19 cellular contexts compared by ENCODE assay signal in the genomic region with DNA sequence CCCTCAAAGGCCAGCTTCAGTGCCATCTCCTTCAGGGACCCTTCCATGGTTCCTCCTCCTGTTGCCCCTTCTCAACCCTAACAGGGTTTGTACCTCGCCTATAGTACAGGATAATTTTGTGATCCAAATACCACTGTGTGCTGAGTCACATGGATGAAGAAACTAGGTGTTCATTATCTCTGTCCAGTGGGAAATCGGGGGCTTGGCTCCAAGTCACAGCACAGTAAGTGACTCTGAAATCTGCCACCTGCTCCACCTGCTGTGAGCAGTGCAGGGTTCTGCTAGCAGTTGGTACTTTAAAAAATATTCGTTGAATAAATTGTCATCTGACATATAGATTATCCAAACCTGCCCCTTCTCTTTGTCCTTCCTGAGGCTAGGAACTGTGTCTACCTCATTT.
A peak's percentile ranks its signal among the peaks of the same experiment; 100 is the strongest.
DNase-seq lines count a peak whose midpoint lies in the region; ATAC-seq and TF ChIP-seq lines count a peak whose summit lies in the region.
"Had no signal": no experiment of that assay in that cellular context is flagged by ENCODE, and none has a peak within 500 bp of the region (broad histone marks: within the 10 kb centered on the region; RNA-seq: fewer than 3 reads in every experiment).

No MANE protein-coding gene starts in this region.

- ATAC-seq in body of pancreas (peak; percentile 21), GM19395 (IDR thresholded peaks at IDR 0.05; ENCODE audit: unreplicated experiment) (no peak)
- ATAC-seq: activated CD8-positive, alpha-beta T cell treated with anti-CD3 and anti-CD28 coated beads, Interleukin-2, amount 10 ng/mL, durations not matched to agents 7 days and 5 days had no signal

- no peaks in the 10 kb centered on the region for H3K9me2 ChIP-seq in PC-9 (ENCODE audit: insufficient read depth)

- H3K27me3 ChIP-seq in body of pancreas (no peaks in the 10 kb centered on the region), parathyroid adenoma (ENCODE audit: control insufficient read depth, insufficient read depth, low read length) (no peaks in the 10 kb centered on the region), PC-9 (ENCODE audit: insufficient read depth, low read depth) (no peaks in the 10 kb centered on the region)
- H3K27me3 ChIP-seq: BLaER1 treated with 17β-estradiol and CSF1 and Interleukin-3, amounts not matched to agents 10 nM and 100 nM; SJSA1; spleen had no signal

- BruUV-seq in Calu3 (replicated peaks; lab: Mats Ljungman, UMichigan), result no TSS peak
- no TSS peak for BruUV-seq in PC-9 (replicated peaks; lab: Mats Ljungman, UMichigan)

- H3K9ac ChIP-seq in parathyroid adenoma, result no peak overlapping the region
- H3K9ac ChIP-seq: BLaER1 treated with 17β-estradiol and CSF1 and Interleukin-3, amounts not matched to agents 10 nM and 100 nM had no signal

- peaks cover 21% of the 10 kb centered on the region for H3K4me1 ChIP-seq in body of pancreas
- peaks cover 15% of the 10 kb centered on the region for H3K4me1 ChIP-seq in parathyroid adenoma
- H3K4me1 ChIP-seq in PC-9 (replicated peaks; ENCODE audit: insufficient read depth), result no peaks in the 10 kb centered on the region

- H3K27ac ChIP-seq in body of pancreas (peak overlapping the region; percentile 42 to 83 (median 64)), parathyroid adenoma (peak overlapping the region; percentile 62), PC-9 (no peak overlapping the region)
- H3K27ac ChIP-seq: BLaER1 treated with 17β-estradiol and CSF1 and Interleukin-3, amounts not matched to agents 10 nM and 100 nM; SJSA1 had no signal

- no peaks in the 10 kb centered on the region for H4K20me1 ChIP-seq in PC-9 (ENCODE audit: insufficient read depth)

- H3K9me3 ChIP-seq in body of pancreas (no peaks in the 10 kb centered on the region), parathyroid adenoma (ENCODE audit: control insufficient read depth, low read length) (no peaks in the 10 kb centered on the region), PC-9 (ENCODE audit: insufficient read depth, low read depth) (no peaks in the 10 kb centered on the region)
- H3K9me3 ChIP-seq: SJSA1 had no signal

- peak overlapping the region; percentile 30 for H3K27ac Mint-ChIP-seq in Calu3 (ENCODE audit: unreplicated experiment)
- H3K27ac Mint-ChIP-seq: activated B cell treated with CpG ODN at 0.5 μM for 24 hours; activated CD8-positive, alpha-beta T cell treated with anti-CD3 and anti-CD28 coated beads, Interleukin-2, amount 10 ng/mL, durations not matched to agents 7 days and 5 days; activated naive CD8-positive, alpha-beta T cell had no signal

- H3K79me2 ChIP-seq in parathyroid adenoma (peaks cover 2% of the 10 kb centered on the region), PC-9 (ENCODE audit: low read depth) (no peaks in the 10 kb centered on the region)

- intact Hi-C loops in Calu3 (cut with micrococcal nuclease; ENCODE audit: unreplicated experiment) (no loop called here), body of pancreas (cut with DNase I) (no loop called here), PC-9 (cut with micrococcal nuclease; ENCODE audit: unreplicated experiment) (no loop called here)

- POLR2A ChIA-PET in PC-9 (lab: Charles Lee; ENCODE audit: unreplicated experiment), result no interaction called here

- H2AFZ ChIP-seq in parathyroid adenoma (no peak overlapping the region), PC-9 (no peak overlapping the region)

- H3K9me3 Mint-ChIP-seq in Calu3 (ENCODE audit: low read depth, unreplicated experiment), result no peaks in the 10 kb centered on the region
- H3K9me3 Mint-ChIP-seq: activated B cell treated with CpG ODN at 0.5 μM for 24 hours had no signal

- 28 to 33% methylated on average over 3 of the region's 3 CpGs for WGBS in body of pancreas, 2 donors

- CTCF ChIA-PET in Calu3 (lab: Charles Lee) (no interaction called here), PC-9 (lab: Charles Lee) (interaction anchor here (0.6 kb wide), 1 partner anchor 9 kb away, joined by 5 read pairs; no protein-coding TSS in a partner anchor)

- H3K27me3 Mint-ChIP-seq in Calu3 (ENCODE audit: unreplicated experiment), result no peaks in the 10 kb centered on the region
- H3K27me3 Mint-ChIP-seq: activated B cell treated with CpG ODN at 0.5 μM for 24 hours; activated naive CD8-positive, alpha-beta T cell had no signal

- peaks cover 2% of the 10 kb centered on the region for H3K4me1 Mint-ChIP-seq in Calu3 (ENCODE audit: low read depth, unreplicated experiment)
- H3K4me1 Mint-ChIP-seq: activated B cell treated with CpG ODN at 0.5 μM for 24 hours had no signal

- no peak for TF ChIP-seq POLR2A in body of pancreas (IDR thresholded peaks at IDR 0.05)

- H3K4me3 Mint-ChIP-seq in Calu3 (ENCODE audit: low read depth, unreplicated experiment), result no peak overlapping the region
- H3K4me3 Mint-ChIP-seq: activated B cell treated with CpG ODN at 0.5 μM for 24 hours; activated CD8-positive, alpha-beta T cell treated with anti-CD3 and anti-CD28 coated beads, Interleukin-2, amount 10 ng/mL, durations not matched to agents 7 days and 5 days; activated naive CD8-positive, alpha-beta T cell had no signal

- peaks cover 44% of the 10 kb centered on the region for H3K36me3 Mint-ChIP-seq in Calu3 (ENCODE audit: insufficient read depth, unreplicated experiment)
- H3K36me3 Mint-ChIP-seq: activated naive CD8-positive, alpha-beta T cell had no signal

- H3K4me3 ChIP-seq in body of pancreas (no peak overlapping the region), parathyroid adenoma (ENCODE audit: low read depth, low read length) (no peak overlapping the region), PC-9 (no peak overlapping the region)
- H3K4me3 ChIP-seq: BLaER1 treated with 17β-estradiol and CSF1 and Interleukin-3, amounts not matched to agents 10 nM and 100 nM; lung; SJSA1; spleen had no signal

- peaks cover 17% of the 10 kb centered on the region; the same call in 1 of the 2 replicates for H3F3A ChIP-seq in PC-9 (ENCODE audit: insufficient read depth, low read depth)

- H3K4me2 ChIP-seq in parathyroid adenoma (ENCODE audit: low read length) (no peak overlapping the region), PC-9 (no peak overlapping the region)
- H3K4me2 ChIP-seq: BLaER1 treated with 17β-estradiol and CSF1 and Interleukin-3, amounts not matched to agents 10 nM and 100 nM had no signal

- DNase-seq in Calu3 (no peak), NCI-H146 treated with DMSO at 0.1 percent for 48 hours (lab: John Stamatoyannopoulos, UW; ENCODE audit: unreplicated experiment) (peak; percentile 48), body of pancreas (peak in 3 of 4 donors; percentile 33 to 57 (median 44)), PC-9 (no peak), hepatic stellate cell (ENCODE audit: low spot score) (no peak)
- DNase-seq: activated B cell treated with CpG ODN at 0.5 μM for 24 hours; activated CD8-positive, alpha-beta T cell treated with anti-CD3 and anti-CD28 coated beads, Interleukin-2, amount 10 ng/mL, durations not matched to agents 7 days and 5 days; activated T-cell treated with anti-CD3 and anti-CD28 coated beads, Interleukin-2, amount 50 U/mL, for 48 hours; erythroblast; KG1; NCI-H2227 treated with DMSO at 0.1 percent for 48 hours; spleen; stimulated activated CD8-positive, alpha-beta memory T cell treated with anti-CD3 and anti-CD28 coated beads, Interleukin-4, amount 100 ng/mL, for 48 hours had no signal

- peaks cover 0 to 6% of the 10 kb centered on the region in 2 donors for H3K36me3 ChIP-seq in body of pancreas (replicated peaks in 1 of 2; ENCODE audit: insufficient read depth in 1 of 2, low read depth in 2 of 2)
- no peaks in the 10 kb centered on the region for H3K36me3 ChIP-seq in parathyroid adenoma (ENCODE audit: control insufficient read depth, insufficient read depth, low read length)
- peaks cover 10% of the 10 kb centered on the region; the same call in 1 of the 2 replicates for H3K36me3 ChIP-seq in PC-9 (ENCODE audit: low read depth)

- TF ChIP-seq CTCF in Calu3 (IDR thresholded peaks at IDR 0.05; ENCODE audit: unreplicated experiment), result no peak
- no peak for TF ChIP-seq CTCF in body of pancreas (IDR thresholded peaks at IDR 0.05)
- no peak for TF ChIP-seq CTCF in parathyroid adenoma (IDR thresholded peaks at IDR 0.05)
- TF ChIP-seq CTCF in PC-9 (conservative IDR thresholded peaks at IDR 0.05), result no peak

Comparison
In these comparisons a context has a peak if more than half of its experiments do, and no peak if none do; other contexts are left out.
1. DNase-seq: peak in NCI-H146 treated with DMSO at 0.1 percent for 48 hours (single experiment) and body of pancreas (3 of 4); none in Calu3 (single experiment), PC-9 (0 of 2) and hepatic stellate cell (single experiment).